ENCODE assay signal across 8 cellular contexts in genomic region chr3:50088725-50089602, GRCh38. TPM values are rescaled to one million over a fixed set of nuclear protein-coding genes. Genes with fewer than 3 reads are reported as not detected.
DNase-seq lines count a peak whose midpoint lies in the region; TF ChIP-seq lines count a peak whose summit lies in the region.

RBM5 (plus strand) TSS chr3:50088919; CDS start chr3:50090435, 1,516 bp downstream.

- H3K27me3 ChIP-seq in SK-N-SH (ENCODE audit: insufficient read depth) = no peaks in the 10 kb centered on the region

- POLR2A ChIA-PET in HEK293T (lab: Yijun Ruan, JAX) = interaction anchor here (0.6 to 1.6 kb wide), 4 partner anchors 12 to 159 kb away, joined by 3 to 7 read pairs (median 4); partner anchors contain the start of genes MON1A and RBM6
- POLR2A ChIA-PET in SK-N-SH (lab: Yijun Ruan, JAX) = interaction anchor here (1.0 to 1.2 kb wide), 2 partner anchors 13 to 62 kb away, joined by 3 read pairs; no protein-coding TSS in a partner anchor

- WGBS in SK-N-SH (ENCODE audit: low lambda C conversion rate) = 1% methylated on average over 15 of the region's 61 CpGs

- peak within 1 kb of the TSS; percentile 85 to 99 for H3K4me3 ChIP-seq in SK-N-SH (ENCODE audit: low read depth in 2 of 2, low read length in 1 of 2)

- H2AFZ ChIP-seq in SK-N-SH (ENCODE audit: low read depth) = peak within 1 kb of the TSS; percentile 92

- no peaks in the 10 kb centered on the region for H3K9me3 ChIP-seq in SK-N-SH

- DNase-seq in GF-D8 (lab: John Stamatoyannopoulos, UW) (peak; percentile 83), HEK293T (ENCODE audit: extremely low spot score) (peak; percentile 97), NAMALWA (ENCODE audit: low spot score) (peak; percentile 88), SK-N-SH (peak; percentile 98), germinal center (ENCODE audit: low spot score) (peak; percentile 97), non-pigmented ciliary epithelial cell (ENCODE audit: low read depth) (peak; percentile 69), superior temporal gyrus (ENCODE audit: extremely low spot score) (peak; percentile 94)
- DNase-seq in activated naive CD4-positive, alpha-beta T cell treated with anti-CD3 and anti-CD28 coated beads, Interleukin-2, amount 50 U/mL, for 16 hours = peak; percentile 93

- CTCF ChIA-PET in HEK293T (lab: Yijun Ruan, JAX) = no interaction called here
- CTCF ChIA-PET in SK-N-SH (lab: Yijun Ruan, JAX) = interaction anchor here (0.7 to 1.9 kb wide), 7 partner anchors 12 to 286 kb away, joined by 3 to 12 read pairs (median 4); partner anchors contain the start of gene INKA1

- no peak for TF ChIP-seq EP300 in SK-N-SH (IDR thresholded peaks at IDR 0.05; ENCODE audit: borderline replicate concordance in 1 of 2, low read depth in 1 of 2, low read length in 1 of 2)

- peaks cover 55% of the 10 kb centered on the region for H3K79me2 ChIP-seq in SK-N-SH (ENCODE audit: insufficient read depth)

- H3K4me2 ChIP-seq in SK-N-SH = peak within 1 kb of the TSS; percentile 77

- TF ChIP-seq CTCF in SK-N-SH (IDR thresholded peaks at IDR 0.05) = no peak

- peaks cover 19% of the 10 kb centered on the region for H3F3A ChIP-seq in SK-N-SH (replicated peaks; ENCODE audit: insufficient read depth)

- H3K4me1 ChIP-seq in SK-N-SH (ENCODE audit: control insufficient read depth in 1 of 2, insufficient read depth in 2 of 2, low read depth in 1 of 2, low read length in 1 of 2) = peaks cover 8 to 9% of the 10 kb centered on the region in 2 experiments; a peak in 2 of 4 replicates

- no peaks in the 10 kb centered on the region for H3K9me2 ChIP-seq in SK-N-SH

- H3K27ac ChIP-seq in SK-N-SH (ENCODE audit: low read depth in 2 of 2, low read length in 1 of 2) = peak within 1 kb of the TSS; percentile 83 to 94

- H4K20me1 ChIP-seq in SK-N-SH (ENCODE audit: insufficient read depth) = peaks cover 25% of the 10 kb centered on the region

- peaks cover 31 to 36% of the 10 kb centered on the region in 2 experiments for H3K36me3 ChIP-seq in SK-N-SH (replicated peaks in 1 of 2; ENCODE audit: control insufficient read depth in 1 of 2, insufficient read depth in 2 of 2, low read length in 1 of 2)

- no peak for TF ChIP-seq RAD21 in SK-N-SH (IDR thresholded peaks at IDR 0.05; ENCODE audit: low read length)

- peak within 1 kb of the TSS; percentile 99 for H3K9ac ChIP-seq in SK-N-SH

TF ChIP-seq in HEK293T, 16 proteins besides CTCF, POLR2A, EP300 and RAD21:
- no peak for TF ChIP-seq HDGF (IDR thresholded peaks at IDR 0.05; ENCODE audit: borderline replicate concordance)
- peak; percentile 89 for TF ChIP-seq PKNOX1 (IDR thresholded peaks at IDR 0.05)
- TF ChIP-seq NFRKB (IDR thresholded peaks at IDR 0.05) = peak; percentile 90
- no peak for TF ChIP-seq SUZ12 (IDR thresholded peaks at IDR 0.05)
- TF ChIP-seq BHLHE40 (IDR thresholded peaks at IDR 0.05; ENCODE audit: borderline replicate concordance) = no peak
- TF ChIP-seq FOXA1 (IDR thresholded peaks at IDR 0.05) = no peak
- no peak for TF ChIP-seq LEF1 (IDR thresholded peaks at IDR 0.05; ENCODE audit: borderline replicate concordance)
- no peak for TF ChIP-seq FOXM1 (IDR thresholded peaks at IDR 0.05; ENCODE audit: borderline replicate concordance)
TF ChIP-seq in HEK293T: peak in this region for 2.

TF ChIP-seq in SK-N-SH, 30 proteins besides CTCF, POLR2A, EP300 and RAD21 (continues in another document):
- TF ChIP-seq SMC3 (IDR thresholded peaks at IDR 0.05; ENCODE audit: low read depth, low read length) (no peak), FOXJ3 (CRISPR knock-in tag; IDR thresholded peaks at IDR 0.05) (no peak), EZH2phosphoT487 (IDR thresholded peaks at IDR 0.05; ENCODE audit: borderline replicate concordance, low read depth) (no peak), RFX5 (IDR thresholded peaks at IDR 0.05; ENCODE audit: low read length) (no peak), FOXM1 (IDR thresholded peaks at IDR 0.05; ENCODE audit: low read depth) (no peak), NRF1 (IDR thresholded peaks at IDR 0.05; ENCODE audit: low read depth, low read length) (no peak), FOSL2 (IDR thresholded peaks at IDR 0.05; ENCODE audit: borderline replicate concordance, low read depth) (no peak), RCOR1 (IDR thresholded peaks at IDR 0.05; ENCODE audit: low read length) (0 out of 2 replicates have a peak, but pooled peaks have one; percentile 16), GABPA (IDR thresholded peaks at IDR 0.05; ENCODE audit: low read depth) (no peak), CHD2 (IDR thresholded peaks at IDR 0.05; ENCODE audit: low read length, partially characterized antibody) (peak; percentile 88), POLR2AphosphoS5 (IDR thresholded peaks at IDR 0.05; ENCODE audit: low read depth, low read length) (peak; percentile 90), USF1 (IDR thresholded peaks at IDR 0.05; ENCODE audit: borderline replicate concordance, low read depth) (no peak), ZBTB33 (IDR thresholded peaks at IDR 0.05; ENCODE audit: borderline replicate concordance, low read depth) (no peak), MAX (IDR thresholded peaks at IDR 0.05; ENCODE audit: low read depth) (peak; percentile 71), TCF12 (IDR thresholded peaks at IDR 0.05) (no peak), ELF1 (IDR thresholded peaks at IDR 0.05) (no peak), MEF2A (IDR thresholded peaks at IDR 0.05; ENCODE audit: borderline replicate concordance, low read depth) (no peak), RXRA (IDR thresholded peaks at IDR 0.05; ENCODE audit: borderline replicate concordance, low read depth) (no peak), TAF1 (IDR thresholded peaks at IDR 0.05; ENCODE audit: borderline replicate concordance, low read depth, low read length) (peak; percentile 82), MXI1 (IDR thresholded peaks at IDR 0.05; ENCODE audit: low read depth, low read length) (peak; percentile 76), TEAD4 (IDR thresholded peaks at IDR 0.05; ENCODE audit: borderline replicate concordance, insufficient read depth) (no peak), PBX3 (IDR thresholded peaks at IDR 0.05) (peak; percentile 51)

RNA-seq across cellular contexts. Expression of gene RBM5, which starts in this region (rescaled TPM):
- 113 and 168 TPM in 2 replicates for polyA plus RNA-seq in SK-N-SH (2012; rRNA removed)
- 64.0 and 104 TPM in 2 replicates for polyA plus RNA-seq in SK-N-SH (2012; cell fraction: cytosol; rRNA removed)
- polyA plus RNA-seq in SK-N-SH (2012; cell fraction: nucleus; rRNA removed) = 383 and 633 TPM in 2 replicates

Comparison
In these comparisons a context has a peak if more than half of its experiments do, and no peak if none do; other contexts are left out.
1. Peak in every context shown above with its lines: DNase-seq, H3K4me3 ChIP-seq and H3K27ac ChIP-seq.